ENCODE assay signal across 24 cellular contexts in genomic region chr20:22623211-22623610, GRCh38. TPM values are rescaled to one million over a fixed set of nuclear protein-coding genes. Genes with fewer than 3 reads are reported as not detected.
DNase-seq lines count a peak whose midpoint lies in the region; ATAC-seq, FAIRE-seq and TF ChIP-seq lines count a peak whose summit lies in the region.
"Had no signal": no experiment of that assay in that cellular context is flagged by ENCODE, and none has a peak within 500 bp of the region (broad histone marks: within the 10 kb centered on the region; RNA-seq: fewer than 3 reads in every experiment).

No MANE protein-coding gene starts in this region.

- H3K9me3 ChIP-seq in mucosa of descending colon (no peaks in the 10 kb centered on the region), osteoblast (ENCODE audit: low read depth, low read length) (no peaks in the 10 kb centered on the region)
- H3K9me3 ChIP-seq: tibial artery had no signal

- no peaks in the 10 kb centered on the region for H3K27me3 Mint-ChIP-seq in activated T-cell treated with anti-CD3 and anti-CD28 coated beads, Interleukin-2, amount 50 U/mL, for 24 hours
- H3K27me3 Mint-ChIP-seq: activated CD4-positive, alpha-beta memory T cell treated with anti-CD3 and anti-CD28 coated beads, Interleukin-2, amount 10 ng/mL, durations not matched to agents 7 days and 5 days; activated naive CD8-positive, alpha-beta T cell; CD4-positive, CD25-positive, alpha-beta regulatory T cell; dendritic cell treated with granulocyte-macrophage colony-stimulating factor and Interleukin-4, amounts not matched to agents 40 ng/mL and 50 ng/mL, for 4 days had no signal

- H3K4me1 Mint-ChIP-seq in activated T-cell treated with anti-CD3 and anti-CD28 coated beads, Interleukin-2, amount 50 U/mL, for 24 hours (ENCODE audit: low read depth) = no peaks in the 10 kb centered on the region
- H3K4me1 Mint-ChIP-seq: activated CD4-positive, alpha-beta memory T cell treated with anti-CD3 and anti-CD28 coated beads, Interleukin-2, amount 10 ng/mL, durations not matched to agents 7 days and 5 days; CD4-positive, CD25-positive, alpha-beta regulatory T cell had no signal

- no peak overlapping the region for H3K4me3 Mint-ChIP-seq in activated T-cell treated with anti-CD3 and anti-CD28 coated beads, Interleukin-2, amount 50 U/mL, for 24 hours
- H3K4me3 Mint-ChIP-seq: activated CD4-positive, alpha-beta memory T cell treated with anti-CD3 and anti-CD28 coated beads, Interleukin-2, amount 10 ng/mL, durations not matched to agents 7 days and 5 days; activated naive CD8-positive, alpha-beta T cell; activated T-cell treated with anti-CD3 and anti-CD28 coated beads, Interleukin-2, amount 50 U/mL, for 4 hours; CD4-positive, CD25-positive, alpha-beta regulatory T cell; dendritic cell treated with granulocyte-macrophage colony-stimulating factor and Interleukin-4, amounts not matched to agents 40 ng/mL and 50 ng/mL, for 4 days; neural crest cell had no signal

- H3K4me1 ChIP-seq in mucosa of descending colon (ENCODE audit: low read depth) = no peaks in the 10 kb centered on the region
- H3K4me1 ChIP-seq in osteoblast (ENCODE audit: insufficient read depth, low read length) = no peaks in the 10 kb centered on the region
- H3K4me1 ChIP-seq: tibial artery had no signal

- H3K27ac Mint-ChIP-seq in activated T-cell treated with anti-CD3 and anti-CD28 coated beads, Interleukin-2, amount 50 U/mL, for 24 hours = no peak overlapping the region
- H3K27ac Mint-ChIP-seq: activated CD4-positive, alpha-beta memory T cell treated with anti-CD3 and anti-CD28 coated beads, Interleukin-2, amount 10 ng/mL, durations not matched to agents 7 days and 5 days; activated naive CD8-positive, alpha-beta T cell; dendritic cell treated with granulocyte-macrophage colony-stimulating factor and Interleukin-4, amounts not matched to agents 40 ng/mL and 50 ng/mL, for 4 days had no signal

- H3K9me3 Mint-ChIP-seq in activated T-cell treated with anti-CD3 and anti-CD28 coated beads, Interleukin-2, amount 50 U/mL, for 24 hours = no peaks in the 10 kb centered on the region
- H3K9me3 Mint-ChIP-seq: activated CD4-positive, alpha-beta memory T cell treated with anti-CD3 and anti-CD28 coated beads, Interleukin-2, amount 10 ng/mL, durations not matched to agents 7 days and 5 days; activated T-cell treated with anti-CD3 and anti-CD28 coated beads, Interleukin-2, amount 50 U/mL, for 4 hours; dendritic cell treated with granulocyte-macrophage colony-stimulating factor and Interleukin-4, amounts not matched to agents 40 ng/mL and 50 ng/mL, for 4 days; neural crest cell had no signal

- no peak overlapping the region for H3K27ac ChIP-seq in osteoblast (ENCODE audit: low read depth, low read length)
- H3K27ac ChIP-seq: 22Rv1, brain microvascular endothelial cell, tibial artery, WERI-Rb-1 had no signal

- H4K20me1 ChIP-seq in osteoblast (ENCODE audit: insufficient read depth, low read length) = no peaks in the 10 kb centered on the region

- no peaks in the 10 kb centered on the region for H3K79me2 ChIP-seq in osteoblast (ENCODE audit: insufficient read depth, low read length)

- FAIRE-seq in bronchial epithelial cell (lab: Jason Lieb, UNC) = peak; percentile 23

- TF ChIP-seq CTCF in bronchial epithelial cell (IDR thresholded peaks at IDR 0.05; ENCODE audit: insufficient read depth, low read length, severe bottlenecking) = peak; percentile 33
- no peak for TF ChIP-seq CTCF in mucosa of descending colon (IDR thresholded peaks at IDR 0.05)
- no peak for TF ChIP-seq CTCF in osteoblast (IDR thresholded peaks at IDR 0.05; ENCODE audit: extremely low read depth, low read depth, low read length)

- H3K36me3 ChIP-seq in bronchial epithelial cell (ENCODE audit: control insufficient read depth, insufficient read depth, low read length) (no peaks in the 10 kb centered on the region), mucosa of descending colon (ENCODE audit: low read depth) (no peaks in the 10 kb centered on the region), osteoblast (ENCODE audit: insufficient read depth, low read length) (no peaks in the 10 kb centered on the region)
- H3K36me3 ChIP-seq: brain microvascular endothelial cell, tibial artery, WERI-Rb-1 had no signal

- no peak overlapping the region for H3K4me2 ChIP-seq in osteoblast (ENCODE audit: insufficient read depth, low read length)

- DNase-seq in DMS153 (lab: John Stamatoyannopoulos, UW) (peak; percentile 38), DMS153 treated with DMSO at 0.1 percent for 48 hours (lab: John Stamatoyannopoulos, UW; ENCODE audit: unreplicated experiment) (no peak), NCI-H2029 treated with DMSO at 0.1 percent for 48 hours (lab: John Stamatoyannopoulos, UW) (peak; percentile 78), bronchial epithelial cell (ENCODE audit: low read depth) (peak; percentile 78), mucosa of descending colon (no peak), osteoblast (ENCODE audit: insufficient read length, low spot score, missing footprints) (no peak), AG08396 (ENCODE audit: low spot score) (no peak)
- no peak for DNase-seq in activated T-cell treated with anti-CD3 and anti-CD28 coated beads, Interleukin-2, amount 50 U/mL, for 24 hours
- DNase-seq: activated CD4-positive, alpha-beta memory T cell treated with anti-CD3 and anti-CD28 coated beads, Interleukin-2, amount 10 ng/mL, durations not matched to agents 7 days and 5 days; activated T-cell treated with anti-CD3 and anti-CD28 coated beads, Interleukin-2, amount 50 U/mL, for 4 hours; brain microvascular endothelial cell; CD4-positive, CD25-positive, alpha-beta regulatory T cell; head of caudate nucleus; islet precursor cell; NCI-H2171; T-helper 1 cell; tibial artery; WERI-Rb-1 had no signal

- H2AFZ ChIP-seq in osteoblast (ENCODE audit: low read length) = no peak overlapping the region

- no peak overlapping the region for H3K4me3 ChIP-seq in bronchial epithelial cell (ENCODE audit: low read depth, low read length)
- H3K4me3 ChIP-seq in mucosa of descending colon = no peak overlapping the region
- no peak overlapping the region for H3K4me3 ChIP-seq in osteoblast (ENCODE audit: insufficient read depth, low read length)
- H3K4me3 ChIP-seq: tibial artery had no signal

- ATAC-seq in mucosa of descending colon = peak; percentile 8
- ATAC-seq: activated T-cell treated with anti-CD3 and anti-CD28 coated beads, Interleukin-2, amount 50 U/mL, for 4 hours had no signal

- no peaks in the 10 kb centered on the region for H3K36me3 Mint-ChIP-seq in activated T-cell treated with anti-CD3 and anti-CD28 coated beads, Interleukin-2, amount 50 U/mL, for 24 hours (ENCODE audit: low read depth)
- H3K36me3 Mint-ChIP-seq: activated naive CD8-positive, alpha-beta T cell; CD4-positive, CD25-positive, alpha-beta regulatory T cell had no signal

- intact Hi-C loops in mucosa of descending colon (cut with DNase I, micrococcal nuclease) = loop anchor here in 1 of 2 donors (10.0 kb wide), 1 partner anchor 212 kb away; no protein-coding TSS in a partner anchor

- H3K27me3 ChIP-seq in bronchial epithelial cell (ENCODE audit: control insufficient read depth, insufficient read depth, low read length) = no peaks in the 10 kb centered on the region
- H3K27me3 ChIP-seq in osteoblast (ENCODE audit: insufficient read depth, low read length) = no peaks in the 10 kb centered on the region
- H3K27me3 ChIP-seq: brain microvascular endothelial cell had no signal

RNA-seq across cellular contexts. Expression of gene FOXA2, which starts 38.8 kb away (rescaled TPM):
- 5.1 and 6.8 TPM in 2 replicates for total RNA-seq in bronchial epithelial cell
- 10 to 100 TPM in 2 of 3 donors, 1 to 10 TPM in 1; 6.2 to 25.3 (median 11.9) TPM for total RNA-seq in mucosa of descending colon
- not detected in 2 replicates for total RNA-seq in osteoblast
- total RNA-seq: activated CD4-positive, alpha-beta memory T cell treated with anti-CD3 and anti-CD28 coated beads, Interleukin-2, amount 10 ng/mL, durations not matched to agents 7 days and 5 days; activated T-cell treated with anti-CD3 and anti-CD28 coated beads, Interleukin-2, amount 50 U/mL, for 4 hours; CD4-positive, CD25-positive, alpha-beta regulatory T cell; mesenteric fat pad; pulmonary artery endothelial cell had no signal

Comparison
In these comparisons a context has a peak if more than half of its experiments do, and no peak if none do; other contexts are left out.
1. DNase-seq: peak in DMS153 (single experiment), NCI-H2029 treated with DMSO at 0.1 percent for 48 hours (single experiment) and bronchial epithelial cell (single experiment); none in DMS153 treated with DMSO at 0.1 percent for 48 hours (single experiment), mucosa of descending colon (0 of 3), osteoblast (single experiment), AG08396 (single experiment) and activated T-cell treated with anti-CD3 and anti-CD28 coated beads, Interleukin-2, amount 50 U/mL, for 24 hours (single experiment).